1 cellular context compared by ENCODE assay signal in the genomic region with DNA sequence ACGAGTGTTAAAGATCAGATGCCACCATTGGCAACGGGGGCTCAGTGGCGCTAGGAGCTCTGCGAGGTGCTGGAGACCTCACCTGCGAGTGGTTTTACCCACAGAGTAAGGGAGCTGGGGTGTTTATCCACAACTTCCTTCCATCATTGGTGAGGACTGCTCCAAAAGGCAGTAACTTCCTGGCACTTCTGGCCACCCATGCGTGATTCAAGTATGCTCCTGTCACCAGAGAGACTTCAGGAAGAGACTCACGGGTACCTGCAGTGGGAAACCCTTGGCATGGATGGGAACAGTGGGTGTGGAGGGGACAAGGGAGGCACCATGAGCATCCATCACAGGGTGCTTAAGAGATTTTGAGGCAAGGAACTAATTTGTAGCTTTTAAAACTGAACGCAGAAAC.
TF ChIP-seq lines count a peak whose summit lies in the region.

No MANE protein-coding gene starts in this region.

TF ChIP-seq in HepG2, 621 proteins besides CTCF, POLR2A, EP300 and RAD21:
- TF ChIP-seq TCF7 (IDR thresholded peaks at IDR 0.05; ENCODE audit: low read depth) (no peak), KDM3A (CRISPR knock-in tag; IDR thresholded peaks at IDR 0.05; ENCODE audit: low read depth) (no peak), HMGA1 (CRISPR knock-in tag; conservative IDR thresholded peaks at IDR 0.05) (no peak), ZSCAN9 (CRISPR knock-in tag; IDR thresholded peaks at IDR 0.05; ENCODE audit: borderline replicate concordance) (no peak), ZNF569 (CRISPR knock-in tag; IDR thresholded peaks at IDR 0.05; ENCODE audit: borderline replicate concordance) (no peak), ZNF761 (CRISPR knock-in tag; conservative IDR thresholded peaks at IDR 0.05) (no peak), ZNF772 (CRISPR knock-in tag; IDR thresholded peaks at IDR 0.05) (no peak), SMAD1 (CRISPR knock-in tag; IDR thresholded peaks at IDR 0.05; ENCODE audit: borderline replicate concordance, low read depth) (no peak), ZNF274 (CRISPR knock-in tag; IDR thresholded peaks at IDR 0.05) (no peak), ZNF557 (CRISPR knock-in tag; IDR thresholded peaks at IDR 0.05) (no peak), ZNF382 (CRISPR knock-in tag; IDR thresholded peaks at IDR 0.05; ENCODE audit: borderline replicate concordance) (no peak)
- TF ChIP-seq, protein P1, sequence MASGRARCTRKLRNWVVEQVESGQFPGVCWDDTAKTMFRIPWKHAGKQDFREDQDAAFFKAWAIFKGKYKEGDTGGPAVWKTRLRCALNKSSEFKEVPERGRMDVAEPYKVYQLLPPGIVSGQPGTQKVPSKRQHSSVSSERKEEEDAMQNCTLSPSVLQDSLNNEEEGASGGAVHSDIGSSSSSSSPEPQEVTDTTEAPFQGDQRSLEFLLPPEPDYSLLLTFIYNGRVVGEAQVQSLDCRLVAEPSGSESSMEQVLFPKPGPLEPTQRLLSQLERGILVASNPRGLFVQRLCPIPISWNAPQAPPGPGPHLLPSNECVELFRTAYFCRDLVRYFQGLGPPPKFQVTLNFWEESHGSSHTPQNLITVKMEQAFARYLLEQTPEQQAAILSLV (CRISPR knock-in tag; IDR thresholded peaks at IDR 0.05; ENCODE audit: borderline replicate concordance), result no peak
